In genomic region chr5:72110401-72111013, GRCh38 we compare ENCODE assay signal across 10 cellular contexts. TPM values are rescaled to one million over a fixed set of nuclear protein-coding genes. Genes with fewer than 3 reads are reported as not detected.
A peak's percentile ranks its signal among the peaks of the same experiment; 100 is the strongest.
DNase-seq lines count a peak whose midpoint lies in the region; TF ChIP-seq lines count a peak whose summit lies in the region.
"Had no signal": no experiment of that assay in that cellular context is flagged by ENCODE, and none has a peak within 500 bp of the region (broad histone marks: within the 10 kb centered on the region; RNA-seq: fewer than 3 reads in every experiment).

No MANE protein-coding gene starts in this region.

- no peaks in the 10 kb centered on the region for H3K9me3 ChIP-seq in trophoblast cell (ENCODE audit: insufficient read depth, low read depth, low read length)

- H3K4me1 ChIP-seq in trophoblast cell (ENCODE audit: control insufficient read depth in 1 of 2, insufficient read depth in 2 of 2, low read length in 2 of 2) = peaks cover 2 to 4% of the 10 kb centered on the region in 2 experiments

- H3K14ac ChIP-seq in trophoblast cell (ENCODE audit: low read length) = no peak overlapping the region

- H3K79me1 ChIP-seq in trophoblast cell (ENCODE audit: low read length) = peaks cover 6% of the 10 kb centered on the region

- no peak overlapping the region for H2AK5ac ChIP-seq in trophoblast cell (ENCODE audit: low read length)

- no peak overlapping the region for H4K91ac ChIP-seq in trophoblast cell (ENCODE audit: low read depth, low read length)

- CTCF ChIA-PET in Calu3 (lab: Charles Lee) = no interaction called here

- TF ChIP-seq CTCF in fibroblast of mammary gland (conservative IDR thresholded peaks at IDR 0.05; ENCODE audit: control insufficient read depth, insufficient read depth, low read depth, low read length) (no peak), Calu3 (IDR thresholded peaks at IDR 0.05; ENCODE audit: unreplicated experiment) (no peak)

- H2AFZ ChIP-seq in trophoblast cell (ENCODE audit: insufficient read depth, low read length, poor library complexity) = no peak overlapping the region

- peaks cover 29% of the 10 kb centered on the region for H3K36me3 Mint-ChIP-seq in Calu3 (ENCODE audit: insufficient read depth, unreplicated experiment)
- H3K36me3 Mint-ChIP-seq: naive thymus-derived CD4-positive, alpha-beta T cell had no signal

- peaks cover 2 to 4% of the 10 kb centered on the region in 2 experiments for H3K36me3 ChIP-seq in trophoblast cell (ENCODE audit: control insufficient read depth in 1 of 2, insufficient read depth in 2 of 2, low read length in 2 of 2)

- H3K27ac Mint-ChIP-seq in Calu3 (ENCODE audit: unreplicated experiment) = no peak overlapping the region
- H3K27ac Mint-ChIP-seq: naive thymus-derived CD4-positive, alpha-beta T cell had no signal

- H3K9me3 Mint-ChIP-seq in Calu3 (ENCODE audit: low read depth, unreplicated experiment) = no peaks in the 10 kb centered on the region
- H3K9me3 Mint-ChIP-seq: naive thymus-derived CD4-positive, alpha-beta T cell had no signal

- H3K23ac ChIP-seq in trophoblast cell (ENCODE audit: low read length) = no peak overlapping the region

- intact Hi-C loops in Calu3 (cut with micrococcal nuclease; ENCODE audit: unreplicated experiment) = no loop called here

- H3K79me2 ChIP-seq in trophoblast cell (ENCODE audit: control insufficient read depth, insufficient read depth, low read length, poor library complexity) = peaks cover 2% of the 10 kb centered on the region

- H3K18ac ChIP-seq in trophoblast cell (ENCODE audit: low read length) = no peak overlapping the region

- no peaks in the 10 kb centered on the region for H3K27me3 ChIP-seq in trophoblast cell (ENCODE audit: insufficient read depth, low read length)

- BruUV-seq in Calu3 (replicated peaks; lab: Mats Ljungman, UMichigan) = no TSS peak

- no peaks in the 10 kb centered on the region for H3K4me1 Mint-ChIP-seq in Calu3 (ENCODE audit: low read depth, unreplicated experiment)

- no peak overlapping the region for H3K9ac ChIP-seq in trophoblast cell (ENCODE audit: low read length)

- H2BK12ac ChIP-seq in trophoblast cell (ENCODE audit: low read length) = no peak overlapping the region

- H3K4me2 ChIP-seq in trophoblast cell (ENCODE audit: low read length) = no peak overlapping the region

- no peak overlapping the region for H2BK5ac ChIP-seq in trophoblast cell (ENCODE audit: low read depth, low read length, poor library complexity)

- no peak overlapping the region for H2BK120ac ChIP-seq in trophoblast cell (ENCODE audit: insufficient read depth, low read length, poor library complexity)

- no peak overlapping the region for H4K8ac ChIP-seq in trophoblast cell (ENCODE audit: low read depth, low read length)

- DNase-seq in D341Med (ENCODE audit: low spot score) (peak; percentile 44), SK-N-DZ (ENCODE audit: low spot score) (peak; percentile 66), fibroblast of mammary gland (ENCODE audit: low read depth) (no peak), trophoblast cell (no peak), SIG-M5 treated with dmso at 0.1 percent for 504 hours (lab: John Stamatoyannopoulos, UW; ENCODE audit: unreplicated experiment) (no peak), COR-L47 (lab: John Stamatoyannopoulos, UW) (no peak), NCI-H1105 (lab: John Stamatoyannopoulos, UW) (no peak), Calu3 (no peak)
- DNase-seq: naive thymus-derived CD4-positive, alpha-beta T cell; NCI-H2081 treated with DMSO at 0.1 percent for 48 hours had no signal

- no peak overlapping the region for H3K27ac ChIP-seq in trophoblast cell (ENCODE audit: low read depth, low read length)

- no peak overlapping the region for H3K4ac ChIP-seq in trophoblast cell (ENCODE audit: low read depth, low read length)

- peak overlapping the region; percentile 87 for H3K4me3 ChIP-seq in fibroblast of mammary gland (ENCODE audit: control insufficient read depth, low read depth, low read length)
- H3K4me3 ChIP-seq in trophoblast cell (ENCODE audit: low read depth, low read length) = no peak overlapping the region

- H3K27me3 Mint-ChIP-seq in Calu3 (ENCODE audit: unreplicated experiment) = peaks cover 19% of the 10 kb centered on the region

- no peak overlapping the region for H3K4me3 Mint-ChIP-seq in Calu3 (ENCODE audit: low read depth, unreplicated experiment)
- H3K4me3 Mint-ChIP-seq: naive thymus-derived CD4-positive, alpha-beta T cell had no signal

- peak overlapping the region; percentile 28 for H4K12ac ChIP-seq in trophoblast cell (ENCODE audit: low read depth, low read length)

- no CpG with 5 or more reads among the region's 9 CpGs for WGBS in trophoblast cell (ENCODE audit: extremely low coverage, insufficient coverage, insufficient read length)

RNA-seq across cellular contexts. Expression of gene MAP1B, which starts 3.2 kb away (rescaled TPM):
- polyA plus RNA-seq in SK-N-DZ (2014; cell fraction: cytosol; rRNA removed) = 86.5 and 93.2 TPM in 2 replicates
- polyA plus RNA-seq in SK-N-DZ (2014; cell fraction: nucleus; rRNA removed) = 32.0 and 53.3 TPM in 2 replicates
- 18.6 and 19.9 TPM in 2 replicates for polyA plus RNA-seq in trophoblast cell (2013)
- 21.5 and 34.6 TPM in 2 replicates for total RNA-seq in Calu3 (2022)

Comparison
In these comparisons a context has a peak if more than half of its experiments do, and no peak if none do; other contexts are left out.
1. DNase-seq: peak in D341Med (single experiment) and SK-N-DZ (single experiment); none in fibroblast of mammary gland (single experiment), trophoblast cell (0 of 2), SIG-M5 treated with dmso at 0.1 percent for 504 hours (single experiment), COR-L47 (single experiment), NCI-H1105 (single experiment) and Calu3 (single experiment).